In genomic region chr4:10659251-10659650, GRCh38 we compare ENCODE assay signal across 36 cellular contexts. TPM values are rescaled to one million over a fixed set of nuclear protein-coding genes. Genes with fewer than 3 reads are reported as not detected.
"Had no signal": no experiment of that assay in that cellular context is flagged by ENCODE, and none has a peak within 500 bp of the region (broad histone marks: within the 10 kb centered on the region; RNA-seq: fewer than 3 reads in every experiment).

No MANE protein-coding gene starts in this region.

- DNase-seq: activated CD4-positive, alpha-beta memory T cell treated with anti-CD3 and anti-CD28 coated beads for 36 hours; activated CD4-positive, alpha-beta T cell treated with anti-CD3 and anti-CD28 coated beads for 36 hours; activated CD4-positive, alpha-beta T cell treated with anti-CD3 and anti-CD28 coated beads, Interleukin-2, amount 10 ng/mL, durations not matched to agents 24 days and 14 days; activated CD4-positive, CD25-positive, alpha-beta regulatory T cell; activated CD4-positive, CD25-positive, alpha-beta regulatory T cell treated with anti-CD3 and anti-CD28 coated beads, Interleukin-2, amount 50 U/mL, for 72 hours; activated CD8-positive, alpha-beta memory T cell treated with anti-CD3 and anti-CD28 coated beads, Interleukin-2, amount 10 ng/mL, durations not matched to agents 7 days and 5 days; activated CD8-positive, alpha-beta memory T cell treated with anti-CD3 and anti-CD28 coated beads, Interleukin-2, amount 50 U/mL, for 4 hours; activated CD8-positive, alpha-beta T cell treated with anti-CD3 and anti-CD28 coated beads, Interleukin-2, amount 10 ng/mL, durations not matched to agents 7 days and 5 days; activated effector memory CD4-positive, alpha-beta T cell treated with anti-CD3 and anti-CD28 coated beads, Interleukin-2, amount 50 U/mL, for 16 hours; activated naive CD4-positive, alpha-beta T cell treated with anti-CD3 and anti-CD28 coated beads for 36 hours; activated naive CD8-positive, alpha-beta T cell treated with anti-CD3 and anti-CD28 coated beads, Interleukin-2, amount 10 ng/mL, durations not matched to agents 7 days and 5 days; activated T-cell treated with anti-CD3 and anti-CD28 coated beads, Interleukin-2, amount 50 U/mL, for 1 hour; activated T-cell treated with anti-CD3 and anti-CD28 coated beads, Interleukin-2, amount 50 U/mL, for 48 hours; amniotic stem cell; anterior cingulate cortex; brain microvascular endothelial cell; dorsolateral prefrontal cortex; effector memory CD4-positive, alpha-beta T cell; endodermal cell; foreskin fibroblast; head of caudate nucleus; hippocampal formation; T1000 had no signal

- ATAC-seq: activated CD4-positive, alpha-beta T cell treated with anti-CD3 and anti-CD28 coated beads for 36 hours; activated CD8-positive, alpha-beta memory T cell treated with anti-CD3 and anti-CD28 coated beads, Interleukin-2, amount 10 ng/mL, durations not matched to agents 7 days and 5 days; activated CD8-positive, alpha-beta T cell treated with anti-CD3 and anti-CD28 coated beads, Interleukin-2, amount 10 ng/mL, durations not matched to agents 7 days and 5 days; esophagus mucosa had no signal

- H3K9me3 Mint-ChIP-seq: activated CD4-positive, alpha-beta memory T cell treated with anti-CD3 and anti-CD28 coated beads for 36 hours; activated naive CD4-positive, alpha-beta T cell treated with anti-CD3 and anti-CD28 coated beads, Interleukin-2, amount 50 U/mL, for 24 hours; activated T-helper 1 cell treated with anti-CD3 and anti-CD28 coated beads, Interleukin-12 subunit alpha, Interleukin-12 subunit beta, Interleukin-2, Interleukin-4 antibody, amounts not matched to agents 30 ng/mL and 10 ng/mL and 1 ng/mL, durations not matched to agents 14 hours and 24 hours and 36 hours; central memory CD8-positive, alpha-beta T cell; dendritic cell treated with granulocyte-macrophage colony-stimulating factor and Interleukin-4, amounts not matched to agents 40 ng/mL and 50 ng/mL, for 4 days had no signal

- H3K27me3 Mint-ChIP-seq: activated CD4-positive, alpha-beta T cell treated with anti-CD3 and anti-CD28 coated beads for 36 hours; activated CD4-positive, alpha-beta T cell treated with anti-CD3 and anti-CD28 coated beads, Interleukin-2, amount 10 ng/mL, durations not matched to agents 24 days and 14 days; activated naive CD4-positive, alpha-beta T cell treated with anti-CD3 and anti-CD28 coated beads, Interleukin-2, amount 50 U/mL, for 24 hours; activated naive CD8-positive, alpha-beta T cell treated with anti-CD3 and anti-CD28 coated beads, Interleukin-2, amount 10 ng/mL, durations not matched to agents 7 days and 5 days; central memory CD8-positive, alpha-beta T cell; dendritic cell treated with granulocyte-macrophage colony-stimulating factor and Interleukin-4, amounts not matched to agents 40 ng/mL and 50 ng/mL, for 4 days had no signal

- H3K4me3 Mint-ChIP-seq: activated CD4-positive, alpha-beta memory T cell treated with anti-CD3 and anti-CD28 coated beads for 36 hours; activated CD4-positive, alpha-beta T cell treated with anti-CD3 and anti-CD28 coated beads for 36 hours; activated CD4-positive, alpha-beta T cell treated with anti-CD3 and anti-CD28 coated beads, Interleukin-2, amount 10 ng/mL, durations not matched to agents 24 days and 14 days; activated CD8-positive, alpha-beta memory T cell treated with anti-CD3 and anti-CD28 coated beads, Interleukin-2, amount 10 ng/mL, durations not matched to agents 7 days and 5 days; activated CD8-positive, alpha-beta T cell treated with anti-CD3 and anti-CD28 coated beads, Interleukin-2, amount 10 ng/mL, durations not matched to agents 7 days and 5 days; activated naive CD4-positive, alpha-beta T cell treated with anti-CD3 and anti-CD28 coated beads for 36 hours; activated naive CD4-positive, alpha-beta T cell treated with anti-CD3 and anti-CD28 coated beads, Interleukin-2, amount 50 U/mL, for 24 hours; activated naive CD8-positive, alpha-beta T cell treated with anti-CD3 and anti-CD28 coated beads, Interleukin-2, amount 10 ng/mL, durations not matched to agents 7 days and 5 days; activated T-helper 1 cell treated with anti-CD3 and anti-CD28 coated beads, Interleukin-12 subunit alpha, Interleukin-12 subunit beta, Interleukin-2, Interleukin-4 antibody, amounts not matched to agents 30 ng/mL and 10 ng/mL and 1 ng/mL, durations not matched to agents 14 hours and 24 hours and 36 hours; central memory CD8-positive, alpha-beta T cell; dendritic cell treated with granulocyte-macrophage colony-stimulating factor and Interleukin-4, amounts not matched to agents 40 ng/mL and 50 ng/mL, for 4 days; endodermal cell; T-helper 2 cell treated with Interferon-gamma antibody and Interleukin-4, amounts not matched to agents 5 μg/mL and 100 μg/mL, for 36 hours had no signal

- H3K27ac Mint-ChIP-seq: activated CD4-positive, alpha-beta memory T cell treated with anti-CD3 and anti-CD28 coated beads for 36 hours; activated CD4-positive, alpha-beta T cell treated with anti-CD3 and anti-CD28 coated beads for 36 hours; activated CD8-positive, alpha-beta memory T cell treated with anti-CD3 and anti-CD28 coated beads, Interleukin-2, amount 10 ng/mL, durations not matched to agents 7 days and 5 days; activated CD8-positive, alpha-beta T cell treated with anti-CD3 and anti-CD28 coated beads, Interleukin-2, amount 10 ng/mL, durations not matched to agents 7 days and 5 days; activated naive CD4-positive, alpha-beta T cell treated with anti-CD3 and anti-CD28 coated beads for 36 hours; activated naive CD4-positive, alpha-beta T cell treated with anti-CD3 and anti-CD28 coated beads, Interleukin-2, amount 50 U/mL, for 24 hours; activated naive CD8-positive, alpha-beta T cell treated with anti-CD3 and anti-CD28 coated beads, Interleukin-2, amount 10 ng/mL, durations not matched to agents 7 days and 5 days; activated T-helper 1 cell treated with anti-CD3 and anti-CD28 coated beads, Interleukin-12 subunit alpha, Interleukin-12 subunit beta, Interleukin-2, Interleukin-4 antibody, amounts not matched to agents 30 ng/mL and 10 ng/mL and 1 ng/mL, durations not matched to agents 14 hours and 24 hours and 36 hours; dendritic cell treated with granulocyte-macrophage colony-stimulating factor and Interleukin-4, amounts not matched to agents 40 ng/mL and 50 ng/mL, for 4 days; endodermal cell had no signal

- H3K36me3 Mint-ChIP-seq: activated CD4-positive, alpha-beta memory T cell treated with anti-CD3 and anti-CD28 coated beads for 36 hours; activated CD8-positive, alpha-beta memory T cell treated with anti-CD3 and anti-CD28 coated beads, Interleukin-2, amount 10 ng/mL, durations not matched to agents 7 days and 5 days; activated naive CD4-positive, alpha-beta T cell treated with anti-CD3 and anti-CD28 coated beads, Interleukin-2, amount 50 U/mL, for 24 hours had no signal

- H3K27ac ChIP-seq: brain microvascular endothelial cell, coronary artery, dorsolateral prefrontal cortex had no signal

RNA-seq across cellular contexts. Expression of gene CLNK, which starts 25.3 kb away (rescaled TPM):
- total RNA-seq: activated CD4-positive, alpha-beta memory T cell treated with anti-CD3 and anti-CD28 coated beads for 36 hours; activated CD4-positive, alpha-beta T cell treated with anti-CD3 and anti-CD28 coated beads for 36 hours; activated CD8-positive, alpha-beta T cell treated with anti-CD3 and anti-CD28 coated beads, Interleukin-2, amount 10 ng/mL, durations not matched to agents 7 days and 5 days; activated naive CD4-positive, alpha-beta T cell treated with anti-CD3 and anti-CD28 coated beads for 36 hours; activated naive CD8-positive, alpha-beta T cell treated with anti-CD3 and anti-CD28 coated beads, Interleukin-2, amount 10 ng/mL, durations not matched to agents 7 days and 5 days; astrocyte; bronchial epithelial cell; cardiac septum; cerebellum; endodermal cell; epithelial cell of proximal tubule; frontal cortex had no signal
